In genomic region chr16:48353565-48354163, GRCh38 we compare ENCODE assay signal across 7 cellular contexts. TPM values are rescaled to one million over a fixed set of nuclear protein-coding genes. Genes with fewer than 3 reads are reported as not detected.
DNase-seq lines count a peak whose midpoint lies in the region; ATAC-seq, FAIRE-seq and TF ChIP-seq lines count a peak whose summit lies in the region.

No MANE protein-coding gene starts in this region.

- H3K36me3 ChIP-seq in WERI-Rb-1 (peaks cover 52% of the 10 kb centered on the region), bronchial epithelial cell (ENCODE audit: control insufficient read depth, insufficient read depth, low read length) (peaks cover 2% of the 10 kb centered on the region)

- TF ChIP-seq CTCF in GM13976 (IDR thresholded peaks at IDR 0.05; ENCODE audit: borderline replicate concordance, control extremely low read depth, extremely low read depth, insufficient read depth, missing control alignments) (peak; percentile 69), WERI-Rb-1 (IDR thresholded peaks at IDR 0.05; ENCODE audit: low read depth, low read length) (peak; percentile 76), bronchial epithelial cell (IDR thresholded peaks at IDR 0.05; ENCODE audit: insufficient read depth, low read length, severe bottlenecking) (peak; percentile 78)

- ATAC-seq in HG02884 (IDR thresholded peaks at IDR 0.05; ENCODE audit: unreplicated experiment) = peak; percentile 70

- in situ Hi-C loops in GM13976 (cut with MboI; ENCODE audit: low sequenced_read_pairs, unreplicated experiment) = loop anchor here (10.0 to 25.0 kb wide), 2 partner anchors 109 to 171 kb away; no protein-coding TSS in a partner anchor

- no peak for FAIRE-seq in bronchial epithelial cell (lab: Jason Lieb, UNC)

- no peaks in the 10 kb centered on the region for H3K9me3 ChIP-seq in WERI-Rb-1 (ENCODE audit: severe bottlenecking)

- H3K27me3 ChIP-seq in WERI-Rb-1 (ENCODE audit: insufficient read depth, low read depth, severe bottlenecking) = no peaks in the 10 kb centered on the region
- H3K27me3 ChIP-seq in bronchial epithelial cell (ENCODE audit: control insufficient read depth, insufficient read depth, low read length) = no peaks in the 10 kb centered on the region

- H3K27ac ChIP-seq in WERI-Rb-1 = no peak overlapping the region

- H3K4me3 ChIP-seq in WERI-Rb-1 (ENCODE audit: low read depth, low read length) (no peak overlapping the region), bronchial epithelial cell (ENCODE audit: low read depth, low read length) (no peak overlapping the region)

- DNase-seq in GM13976 (ENCODE audit: low spot score) (peak; percentile 74), NCI-H2171 treated with DMSO at 0.1 percent for 48 hours (lab: John Stamatoyannopoulos, UW) (peak; percentile 68), WERI-Rb-1 (peak; percentile 66), bronchial epithelial cell (ENCODE audit: low read depth) (peak; percentile 70), kidney tubule cell (ENCODE audit: low spot score) (peak; percentile 69)
- DNase-seq in stimulated activated CD4-positive, alpha-beta T cell treated with anti-CD3 and anti-CD28 coated beads, TNF-alpha, amount 100 ng/mL, for 4 hours (ENCODE audit: low read depth in 3 of 3) = peak in 2 of 3 experiments; percentile 38 to 46

RNA-seq across cellular contexts. Expression of gene SIAH1, which starts 31.5 kb away (rescaled TPM):
- total RNA-seq in bronchial epithelial cell = 59.5 and 60.0 TPM in 2 replicates
